ENCODE assay signal across 18 cellular contexts in the genomic region with DNA sequence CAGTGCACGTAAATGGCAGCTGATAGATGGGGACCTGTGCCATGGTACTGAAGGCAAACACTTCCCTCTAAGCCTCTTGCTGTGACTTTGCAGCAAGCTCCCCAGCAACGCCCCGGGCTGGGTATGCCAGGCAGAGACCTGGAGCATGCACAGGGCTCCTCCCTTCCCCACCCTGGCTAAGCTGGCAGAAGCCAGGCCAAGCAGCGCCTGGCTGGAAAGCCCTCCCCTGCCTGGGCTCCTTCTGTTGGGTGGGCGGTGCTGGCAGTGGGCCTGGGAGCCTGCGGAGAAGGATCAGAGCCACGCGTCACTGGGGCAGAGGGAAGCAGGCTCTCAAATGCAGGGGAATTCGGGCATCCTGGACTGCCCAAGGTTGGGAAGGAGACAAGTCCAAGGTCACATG. TPM values are rescaled to one million over a fixed set of nuclear protein-coding genes. Genes with fewer than 3 reads are reported as not detected.
DNase-seq lines count a peak whose midpoint lies in the region; TF ChIP-seq lines count a peak whose summit lies in the region.
"Had no signal": no experiment of that assay in that cellular context is flagged by ENCODE, and none has a peak within 500 bp of the region (broad histone marks: within the 10 kb centered on the region; RNA-seq: fewer than 3 reads in every experiment).

No MANE protein-coding gene starts in this region.

- H3K27me3 Mint-ChIP-seq in activated T-cell treated with anti-CD3 and anti-CD28 coated beads, Interleukin-2, amount 50 U/mL, for 24 hours, result peaks cover 63% of the 10 kb centered on the region

- H3K4me3 ChIP-seq in osteoblast (ENCODE audit: insufficient read depth, low read length) (no peak overlapping the region), esophagus squamous epithelium (no peak overlapping the region)
- H3K4me3 ChIP-seq: skin epidermis had no signal

- TF ChIP-seq CTCF in osteoblast (IDR thresholded peaks at IDR 0.05; ENCODE audit: extremely low read depth, low read depth, low read length), result no peak
- no peak for TF ChIP-seq CTCF in esophagus squamous epithelium (IDR thresholded peaks at IDR 0.05)

- H3K36me3 ChIP-seq in osteoblast (ENCODE audit: insufficient read depth, low read length) (no peaks in the 10 kb centered on the region), esophagus squamous epithelium (no peaks in the 10 kb centered on the region)

- TF ChIP-seq POLR2A in esophagus squamous epithelium (IDR thresholded peaks at IDR 0.05), result no peak

- H2AFZ ChIP-seq in osteoblast (ENCODE audit: low read length), result no peak overlapping the region

- H3K27ac ChIP-seq in osteoblast (ENCODE audit: low read depth, low read length) (no peak overlapping the region), esophagus squamous epithelium (no peak overlapping the region)
- H3K27ac ChIP-seq: RWPE1, skin epidermis had no signal

- H3K27me3 ChIP-seq in osteoblast (ENCODE audit: insufficient read depth, low read length) (peaks cover 45% of the 10 kb centered on the region), esophagus squamous epithelium (peaks cover 0 to 86% (median 12%) of the 10 kb centered on the region in 4 donors)

- DNase-seq in DMS79 (lab: John Stamatoyannopoulos, UW), result peak; percentile 57
- peak; percentile 89 for DNase-seq in NCI-H1694 treated with DMSO at 0.1 percent for 48 hours (lab: John Stamatoyannopoulos, UW)
- DNase-seq in cerebellum (ENCODE audit: low spot score), result peak; percentile 81
- DNase-seq in osteoblast (ENCODE audit: insufficient read length, low spot score, missing footprints), result peak; percentile 94
- no peak for DNase-seq in esophagus squamous epithelium (lab: John Stamatoyannopoulos, UW)
- no peak for DNase-seq in NCI-H1048 (lab: John Stamatoyannopoulos, UW)
- no peak for DNase-seq in activated T-cell treated with anti-CD3 and anti-CD28 coated beads, Interleukin-2, amount 50 U/mL, for 24 hours
- DNase-seq: activated CD4-positive, alpha-beta T cell treated with anti-CD3 and anti-CD28 coated beads, Interleukin-2, amount 50 U/mL, for 48 hours; activated gamma-delta T cell; CD4-positive, alpha-beta memory T cell; HCEC 1CT; NCI-H510A had no signal

- H4K20me1 ChIP-seq in osteoblast (ENCODE audit: insufficient read depth, low read length), result peaks cover 6% of the 10 kb centered on the region

- no peaks in the 10 kb centered on the region for H3K36me3 Mint-ChIP-seq in activated T-cell treated with anti-CD3 and anti-CD28 coated beads, Interleukin-2, amount 50 U/mL, for 24 hours (ENCODE audit: low read depth)
- H3K36me3 Mint-ChIP-seq: CD4-positive, alpha-beta memory T cell had no signal

- no peak overlapping the region for H3K27ac Mint-ChIP-seq in activated T-cell treated with anti-CD3 and anti-CD28 coated beads, Interleukin-2, amount 50 U/mL, for 24 hours

- no peak overlapping the region for H3K4me2 ChIP-seq in osteoblast (ENCODE audit: insufficient read depth, low read length)

- peaks cover 4% of the 10 kb centered on the region for H3K4me1 Mint-ChIP-seq in activated T-cell treated with anti-CD3 and anti-CD28 coated beads, Interleukin-2, amount 50 U/mL, for 24 hours (ENCODE audit: low read depth)

- WGBS in esophagus squamous epithelium, 2 donors, result 33% methylated on average over 1 of the region's 9 CpGs; no CpG with 5 or more reads in 1 of the 2 donors

- H3K79me2 ChIP-seq in osteoblast (ENCODE audit: insufficient read depth, low read length), result no peaks in the 10 kb centered on the region

- no peaks in the 10 kb centered on the region for H3K9me3 Mint-ChIP-seq in activated T-cell treated with anti-CD3 and anti-CD28 coated beads, Interleukin-2, amount 50 U/mL, for 24 hours
- H3K9me3 Mint-ChIP-seq: neural crest cell had no signal

- H3K9me3 ChIP-seq in osteoblast (ENCODE audit: low read depth, low read length) (no peaks in the 10 kb centered on the region), esophagus squamous epithelium (no peaks in the 10 kb centered on the region)

- H3K4me3 Mint-ChIP-seq in activated T-cell treated with anti-CD3 and anti-CD28 coated beads, Interleukin-2, amount 50 U/mL, for 24 hours, result no peak overlapping the region
- H3K4me3 Mint-ChIP-seq: CD4-positive, alpha-beta memory T cell; neural crest cell had no signal

- H3K4me1 ChIP-seq in osteoblast (ENCODE audit: insufficient read depth, low read length), result peaks cover 17% of the 10 kb centered on the region
- peaks cover 3 to 28% (median 4%) of the 10 kb centered on the region in 3 donors for H3K4me1 ChIP-seq in esophagus squamous epithelium

- intact Hi-C loops in esophagus squamous epithelium (cut with DNase I), result no loop called here

RNA-seq across cellular contexts. Expression of a gene that starts 3.6 kb away (rescaled TPM):
- total RNA-seq in cerebellum, result 5.6 TPM
- total RNA-seq in osteoblast, result under 0.01 TPM in 1 of 2 replicates, not detected in the other
- not detected for total RNA-seq in esophagus squamous epithelium
- total RNA-seq: bronchial epithelial cell; CD4-positive, alpha-beta memory T cell; HT1080; lung microvascular endothelial cell had no signal

RNA-seq across cellular contexts. Expression of a gene that starts 26.3 kb away (rescaled TPM):
- total RNA-seq in cerebellum (7.9 TPM), osteoblast (139 and 210 TPM in 2 replicates), esophagus squamous epithelium (10 to 100 TPM in 3 of 4 donors, 1 to 10 TPM in 1; 6.7 to 26.7 (median 15.7) TPM)
- total RNA-seq: CD4-positive, alpha-beta memory T cell had no signal

RNA-seq across cellular contexts. Expression of a gene that starts 50.7 kb away (rescaled TPM):
- total RNA-seq in cerebellum, result 8.7 TPM
- total RNA-seq in osteoblast, result 8.3 and 14.1 TPM in 2 replicates
- 10 to 100 TPM in 3 of 4 donors, 1 to 10 TPM in 1; 8.8 to 21.0 (median 12.1) TPM for total RNA-seq in esophagus squamous epithelium

Comparison
In these comparisons a context has a peak if more than half of its experiments do, and no peak if none do; other contexts are left out.
1. DNase-seq: peak in DMS79 (single experiment), NCI-H1694 treated with DMSO at 0.1 percent for 48 hours (single experiment), cerebellum (single experiment) and osteoblast (single experiment); none in esophagus squamous epithelium (single experiment), NCI-H1048 (single experiment) and activated T-cell treated with anti-CD3 and anti-CD28 coated beads, Interleukin-2, amount 50 U/mL, for 24 hours (single experiment).